ENCODE assay signal across 30 cellular contexts in the genomic region with DNA sequence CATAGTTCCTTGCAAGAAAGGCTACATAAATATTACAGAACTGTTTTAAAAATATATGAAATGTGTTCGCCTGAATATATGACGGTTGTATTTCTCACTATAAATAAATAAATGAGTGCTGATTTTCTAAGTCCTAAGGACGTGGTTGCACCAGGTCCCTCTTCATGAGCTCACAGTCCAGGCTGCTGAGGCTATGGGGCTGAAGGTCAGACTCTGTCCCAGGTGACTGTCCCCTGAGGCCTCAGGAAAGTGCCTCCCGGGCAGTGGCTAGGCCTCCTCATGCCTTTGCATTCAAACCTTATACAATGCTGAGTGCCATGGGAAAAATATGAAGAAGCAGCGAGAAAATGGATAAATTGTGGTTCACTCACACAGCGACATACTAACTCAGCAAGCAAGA.
"Had no signal": no experiment of that assay in that cellular context is flagged by ENCODE, and none has a peak within 500 bp of the region (broad histone marks: within the 10 kb centered on the region; RNA-seq: fewer than 3 reads in every experiment).

No MANE protein-coding gene starts in this region.

- H3K4me3 ChIP-seq: colonic mucosa, dorsolateral prefrontal cortex, heart left ventricle, left lung, mucosa of descending colon, ovary, sigmoid colon, smooth muscle cell, thyroid gland, upper lobe of right lung had no signal

- H3K4me1 Mint-ChIP-seq: activated B cell treated with CpG ODN at 0.5 μM for 24 hours; stimulated activated memory B cell treated with anti-CD40 and anti-IgM and Interleukin-4, amounts not matched to agents 10 μg/mL and 1 μg/mL and 100 μg/mL, for 72 hours had no signal

- H3K4me3 Mint-ChIP-seq: activated B cell treated with CpG ODN at 0.5 μM for 24 hours; activated CD4-positive, alpha-beta T cell treated with anti-CD3 and anti-CD28 coated beads for 36 hours; activated CD8-positive, alpha-beta memory T cell treated with anti-CD3 and anti-CD28 coated beads, Interleukin-2, amount 10 ng/mL, durations not matched to agents 7 days and 5 days; activated CD8-positive, alpha-beta T cell treated with anti-CD3 and anti-CD28 coated beads, Interleukin-2, amount 10 ng/mL, durations not matched to agents 7 days and 5 days; nephron; stimulated activated memory B cell treated with anti-CD40 and anti-IgM and Interleukin-4, amounts not matched to agents 10 μg/mL and 1 μg/mL and 100 μg/mL, for 72 hours; stimulated activated naive CD8-positive, alpha-beta T cell treated with anti-CD3 and anti-CD28 coated beads, Interleukin-15, amount 100 ng/mL, for 72 hours had no signal

- H3K36me3 Mint-ChIP-seq: activated CD8-positive, alpha-beta memory T cell treated with anti-CD3 and anti-CD28 coated beads, Interleukin-2, amount 10 ng/mL, durations not matched to agents 7 days and 5 days; activated naive CD4-positive, alpha-beta T cell treated with anti-CD3 and anti-CD28 coated beads, Interleukin-2, amount 50 U/mL, for 72 hours; stimulated activated memory B cell treated with anti-CD40 and anti-IgM and Interleukin-4, amounts not matched to agents 10 μg/mL and 1 μg/mL and 100 μg/mL, for 72 hours had no signal

- H3K36me3 ChIP-seq: colonic mucosa, heart left ventricle, left lung, neutrophil, ovary, sigmoid colon, thyroid gland, upper lobe of right lung had no signal

- H3K27ac ChIP-seq: colonic mucosa, dorsolateral prefrontal cortex, heart left ventricle, left lung, neutrophil, ovary, thyroid gland, upper lobe of right lung had no signal

- H3K27me3 Mint-ChIP-seq: progenitor cell of endocrine pancreas had no signal

- ATAC-seq: activated CD4-positive, alpha-beta T cell treated with anti-CD3 and anti-CD28 coated beads for 36 hours; activated CD8-positive, alpha-beta memory T cell treated with anti-CD3 and anti-CD28 coated beads, Interleukin-2, amount 10 ng/mL, durations not matched to agents 7 days and 5 days; activated CD8-positive, alpha-beta T cell treated with anti-CD3 and anti-CD28 coated beads, Interleukin-2, amount 10 ng/mL, durations not matched to agents 7 days and 5 days; activated naive CD4-positive, alpha-beta T cell treated with anti-CD3 and anti-CD28 coated beads, Interleukin-2, amount 50 U/mL, for 72 hours; heart left ventricle; left lung; mucosa of descending colon; stimulated activated memory B cell treated with anti-CD40 and anti-IgM and Interleukin-4, amounts not matched to agents 10 μg/mL and 1 μg/mL and 100 μg/mL, for 72 hours; stimulated activated naive CD8-positive, alpha-beta T cell treated with anti-CD3 and anti-CD28 coated beads, Interleukin-15, amount 100 ng/mL, for 72 hours; upper lobe of right lung had no signal

- H3K9me3 Mint-ChIP-seq: activated B cell treated with CpG ODN at 0.5 μM for 24 hours; activated naive CD4-positive, alpha-beta T cell treated with anti-CD3 and anti-CD28 coated beads, Interleukin-2, amount 50 U/mL, for 72 hours; nephron; stimulated activated memory B cell treated with anti-CD40 and anti-IgM and Interleukin-4, amounts not matched to agents 10 μg/mL and 1 μg/mL and 100 μg/mL, for 72 hours; stimulated activated naive CD8-positive, alpha-beta T cell treated with anti-CD3 and anti-CD28 coated beads, Interleukin-15, amount 100 ng/mL, for 72 hours had no signal

- DNase-seq: activated B cell treated with CpG ODN at 0.5 μM for 24 hours; activated CD4-positive, alpha-beta T cell treated with anti-CD3 and anti-CD28 coated beads for 36 hours; activated CD8-positive, alpha-beta memory T cell treated with anti-CD3 and anti-CD28 coated beads, Interleukin-2, amount 10 ng/mL, durations not matched to agents 7 days and 5 days; activated CD8-positive, alpha-beta T cell treated with anti-CD3 and anti-CD28 coated beads, Interleukin-2, amount 10 ng/mL, durations not matched to agents 7 days and 5 days; activated naive CD4-positive, alpha-beta T cell; activated T-cell treated with anti-CD3 and anti-CD28 coated beads, Interleukin-2, amount 50 U/mL, for 48 hours; colonic mucosa; dorsolateral prefrontal cortex; effector memory CD4-positive, alpha-beta T cell; foreskin fibroblast; heart left ventricle; kidney glomerular epithelial cell; left lung; mucosa of descending colon; ovary; sigmoid colon; stimulated activated CD4-positive, alpha-beta T cell treated with anti-CD3 and anti-CD28 coated beads, Interleukin-1b, Interleukin-23, amount 100 ng/mL, for 48 hours; stimulated activated CD4-positive, alpha-beta T cell treated with anti-CD3 and anti-CD28 coated beads, Interleukin-4, amount 100 ng/mL, for 4 hours; stimulated activated CD8-positive, alpha-beta memory T cell treated with anti-CD3 and anti-CD28 coated beads, Interleukin-4, amount 100 ng/mL, for 48 hours; stimulated activated naive CD8-positive, alpha-beta T cell treated with anti-CD3 and anti-CD28 coated beads, Interleukin-15, amount 100 ng/mL, for 72 hours; substantia nigra; T-helper 2 cell; thyroid gland; upper lobe of right lung had no signal

- H3K9me3 ChIP-seq: colonic mucosa, heart left ventricle, left lung, mucosa of descending colon, neutrophil, ovary, sigmoid colon, thyroid gland, upper lobe of right lung had no signal

- H3K27me3 ChIP-seq: colonic mucosa, dorsolateral prefrontal cortex, heart left ventricle, left lung, neutrophil, ovary, sigmoid colon, thyroid gland, upper lobe of right lung had no signal

- H3K4me2 ChIP-seq: smooth muscle cell had no signal

- H3K4me1 ChIP-seq: colonic mucosa, left lung, thyroid gland, upper lobe of right lung had no signal

- H3K27ac Mint-ChIP-seq: activated B cell treated with CpG ODN at 0.5 μM for 24 hours; activated CD4-positive, alpha-beta T cell treated with anti-CD3 and anti-CD28 coated beads for 36 hours; activated CD8-positive, alpha-beta memory T cell treated with anti-CD3 and anti-CD28 coated beads, Interleukin-2, amount 10 ng/mL, durations not matched to agents 7 days and 5 days; activated CD8-positive, alpha-beta T cell treated with anti-CD3 and anti-CD28 coated beads, Interleukin-2, amount 10 ng/mL, durations not matched to agents 7 days and 5 days; activated naive CD4-positive, alpha-beta T cell treated with anti-CD3 and anti-CD28 coated beads, Interleukin-2, amount 50 U/mL, for 72 hours; progenitor cell of endocrine pancreas; stimulated activated memory B cell treated with anti-CD40 and anti-IgM and Interleukin-4, amounts not matched to agents 10 μg/mL and 1 μg/mL and 100 μg/mL, for 72 hours; stimulated activated naive CD8-positive, alpha-beta T cell treated with anti-CD3 and anti-CD28 coated beads, Interleukin-15, amount 100 ng/mL, for 72 hours had no signal
